In the genomic region with DNA sequence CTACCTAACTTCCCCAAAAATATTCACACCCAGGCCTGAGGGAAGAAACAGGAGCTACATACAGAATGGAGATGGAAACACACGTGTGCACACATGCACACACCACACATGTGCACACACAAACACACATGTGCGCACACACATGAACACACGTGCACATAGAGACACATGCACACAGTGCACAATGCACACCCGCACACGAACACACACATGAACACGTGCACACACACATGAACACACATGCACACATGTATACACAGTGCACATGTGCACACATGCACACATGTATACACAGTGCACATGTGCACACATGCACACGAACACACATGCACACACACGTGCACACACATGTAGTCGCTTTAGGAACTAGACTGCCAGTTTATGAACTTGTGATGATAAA, we compare ENCODE assay signal across 23 cellular contexts. TPM values are rescaled to one million over a fixed set of nuclear protein-coding genes. Genes with fewer than 3 reads are reported as not detected.
DNase-seq lines count a peak whose midpoint lies in the region; ATAC-seq, FAIRE-seq and TF ChIP-seq lines count a peak whose summit lies in the region.
"Had no signal": no experiment of that assay in that cellular context is flagged by ENCODE, and none has a peak within 500 bp of the region (broad histone marks: within the 10 kb centered on the region; RNA-seq: fewer than 3 reads in every experiment).

No MANE protein-coding gene starts in this region.

- no peaks in the 10 kb centered on the region for H3K9me1 ChIP-seq in endothelial cell of umbilical vein (replicated peaks; ENCODE audit: control insufficient read depth, extremely low read depth, insufficient read depth, low read length)

- H3K4me1 ChIP-seq in endothelial cell of umbilical vein (ENCODE audit: control insufficient read depth, extremely low read depth, insufficient read depth, low read length) = no peaks in the 10 kb centered on the region
- H3K4me1 ChIP-seq in thoracic aorta (ENCODE audit: control insufficient read depth in 1 of 2, low read depth in 2 of 2) = peaks cover 12 to 25% of the 10 kb centered on the region in 2 donors
- H3K4me1 ChIP-seq: SJSA1 had no signal

- H3K9me3 ChIP-seq in endothelial cell of umbilical vein (replicated peaks; ENCODE audit: control insufficient read depth, insufficient read depth, low read length) (no peaks in the 10 kb centered on the region), thoracic aorta (no peaks in the 10 kb centered on the region)
- H3K9me3 ChIP-seq: SJSA1 had no signal

- H3K36me3 ChIP-seq in endothelial cell of umbilical vein (ENCODE audit: control insufficient read depth in 2 of 2, extremely low read depth in 1 of 2, insufficient read depth in 2 of 2, low read length in 2 of 2) = no peaks in the 10 kb centered on the region
- no peaks in the 10 kb centered on the region for H3K36me3 ChIP-seq in thoracic aorta
- H3K36me3 ChIP-seq: SJSA1 had no signal

- CTCF ChIA-PET in endothelial cell of umbilical vein (lab: Charles Lee) = interaction anchor here (0.5 to 1.9 kb wide), 2 partner anchors 48 to 139 kb away, joined by 3 to 4 read pairs; a partner anchor contains a TSS

- no peak for ATAC-seq in thoracic aorta (ENCODE audit: insufficient number of reproducible peaks, low FRiP score, low read depth)
- no peak for ATAC-seq in GM19395 (IDR thresholded peaks at IDR 0.05; ENCODE audit: unreplicated experiment)
- ATAC-seq in GM19035 (IDR thresholded peaks at IDR 0.05; ENCODE audit: unreplicated experiment) = no peak
- ATAC-seq: GM12878 had no signal

- H3K4me2 ChIP-seq in endothelial cell of umbilical vein (ENCODE audit: insufficient read depth, low read length) = no peak overlapping the region

- TF ChIP-seq CTCF in endothelial cell of umbilical vein (IDR thresholded peaks at IDR 0.05; ENCODE audit: extremely low read depth in 1 of 2, insufficient read depth in 1 of 2, low read depth in 1 of 2, low read length in 2 of 2) (no peak), thoracic aorta (IDR thresholded peaks at IDR 0.05) (no peak)

- intact Hi-C loops in endothelial cell of umbilical vein (cut with micrococcal nuclease) = no loop called here

- no peak overlapping the region for H2AFZ ChIP-seq in endothelial cell of umbilical vein (ENCODE audit: low read depth, low read length)

- no peaks in the 10 kb centered on the region for H4K20me1 ChIP-seq in endothelial cell of umbilical vein (replicated peaks; ENCODE audit: control insufficient read depth, extremely low read depth, insufficient read depth, low read length)

- no peaks in the 10 kb centered on the region for H3K79me2 ChIP-seq in endothelial cell of umbilical vein (ENCODE audit: control insufficient read depth, insufficient read depth, low read length)

- TF ChIP-seq POLR2A in GM12891 (IDR thresholded peaks at IDR 0.05; ENCODE audit: low read depth, low read length) (no peak), endothelial cell of umbilical vein (IDR thresholded peaks at IDR 0.05; ENCODE audit: low read depth, low read length) (no peak)

- FAIRE-seq in GM12891 (lab: Jason Lieb, UNC) = peak; percentile 92
- FAIRE-seq in HTR-8/SVneo (lab: Jason Lieb, UNC) = peak; percentile 99
- no peak for FAIRE-seq in endothelial cell of umbilical vein (lab: Jason Lieb, UNC)
- FAIRE-seq: A204.1, GM12878, H54 had no signal

- BruUV-seq in endothelial cell of umbilical vein (replicated peaks; lab: Mats Ljungman, UMichigan) = no TSS peak

- H3K27ac ChIP-seq in endothelial cell of umbilical vein (ENCODE audit: insufficient read depth, low read depth, low read length) (no peak overlapping the region), thoracic aorta (peak overlapping the region; percentile 77 to 91)
- H3K27ac ChIP-seq: SJSA1 had no signal

- dilution Hi-C loops in endothelial cell of umbilical vein (cut with MboI; ENCODE audit: extremely low pct_ligation_motif_present, low sequenced_read_pairs) = no loop called here

- POLR2A ChIA-PET in endothelial cell of umbilical vein (lab: Charles Lee) = no interaction called here

- H3K27me3 ChIP-seq in endothelial cell of umbilical vein (ENCODE audit: control insufficient read depth in 2 of 2, insufficient read depth in 2 of 2, low read length in 2 of 2) = no peaks in the 10 kb centered on the region
- no peaks in the 10 kb centered on the region for H3K27me3 ChIP-seq in thoracic aorta (replicated peaks; ENCODE audit: insufficient read depth)
- H3K27me3 ChIP-seq: SJSA1 had no signal

- DNase-seq in GM12891 (ENCODE audit: insufficient read length, low spot score) = no peak
- DNase-seq in HTR-8/SVneo (ENCODE audit: insufficient read length, low spot score) = no peak
- no peak for DNase-seq in endothelial cell of umbilical vein (ENCODE audit: low read depth, low spot score)
- no peak for DNase-seq in thoracic aorta (ENCODE audit: low spot score)
- no peak for DNase-seq in stimulated activated CD4-positive, alpha-beta T cell treated with anti-CD3 and anti-CD28 coated beads, Interleukin-2, amount 100 ng/mL, for 48 hours
- DNase-seq: CD4-positive, alpha-beta memory T cell; COR-L47; DMS79; GDM1; KG1; MM.1S; NCI-H2029; NCI-H446 treated with DMSO at 0.1 percent for 48 hours; NCI-H526; Right ventricle myocardium superior; RPMI8226 had no signal

- no peak overlapping the region for H3K4me3 ChIP-seq in endothelial cell of umbilical vein (replicated peaks in 1 of 3; ENCODE audit: insufficient read depth in 1 of 3, low read depth in 1 of 3, low read length in 3 of 3)
- no peak overlapping the region for H3K4me3 ChIP-seq in thoracic aorta
- H3K4me3 ChIP-seq: GM12878, SJSA1 had no signal

- no peak overlapping the region for H3K9ac ChIP-seq in endothelial cell of umbilical vein (replicated peaks; ENCODE audit: extremely low read depth, insufficient read depth, low read length)

TF ChIP-seq in GM12891, 5 proteins besides CTCF, POLR2A, EP300 and RAD21:
- TF ChIP-seq POLR2AphosphoS5 (IDR thresholded peaks at IDR 0.05; ENCODE audit: low read depth, low read length) (no peak), TAF1 (IDR thresholded peaks at IDR 0.05; ENCODE audit: low read depth, low read length) (no peak), SPI1 (IDR thresholded peaks at IDR 0.05; ENCODE audit: low read depth, low read length) (no peak), PAX5 (IDR thresholded peaks at IDR 0.05; ENCODE audit: insufficient read depth, low read length, severe bottlenecking) (no peak), POU2F2 (IDR thresholded peaks at IDR 0.05; ENCODE audit: low read depth, low read length) (no peak)

TF ChIP-seq in endothelial cell of umbilical vein, 7 proteins besides CTCF, POLR2A, EP300 and RAD21:
- TF ChIP-seq, protein P1, sequence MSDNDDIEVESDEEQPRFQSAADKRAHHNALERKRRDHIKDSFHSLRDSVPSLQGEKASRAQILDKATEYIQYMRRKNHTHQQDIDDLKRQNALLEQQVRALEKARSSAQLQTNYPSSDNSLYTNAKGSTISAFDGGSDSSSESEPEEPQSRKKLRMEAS (IDR thresholded peaks at IDR 0.05; ENCODE audit: insufficient read depth, insufficient read length) = peak; percentile 23
- no peak for TF ChIP-seq GATA2 (IDR thresholded peaks at IDR 0.05; ENCODE audit: insufficient read depth, insufficient read length, low read depth, low read length)

RNA-seq across cellular contexts. Expression of a gene that starts 18.8 kb away (rescaled TPM):
- 0.09 TPM for polyA plus RNA-seq in GM12891 (2012; ENCODE audit: low read depth, missing spikeins)
- total RNA-seq in endothelial cell of umbilical vein = not detected in 2 replicates
- not detected in 2 replicates for polyA plus RNA-seq in endothelial cell of umbilical vein
- polyA plus RNA-seq in endothelial cell of umbilical vein (2011; cell fraction: cytosol; rRNA removed) = not detected in 2 replicates
- not detected in 2 replicates for polyA plus RNA-seq in endothelial cell of umbilical vein (2011; cell fraction: nucleus; rRNA removed)
- polyA plus RNA-seq in endothelial cell of umbilical vein (2012) = not detected in 2 replicates
- not detected in 2 replicates for polyA minus RNA-seq in endothelial cell of umbilical vein
- polyA minus RNA-seq in endothelial cell of umbilical vein (2011; cell fraction: cytosol; rRNA and poly(A)+ RNA removed) = not detected
- polyA minus RNA-seq in endothelial cell of umbilical vein (2011; cell fraction: nucleus; rRNA and poly(A)+ RNA removed) = not detected in 2 replicates
- not detected for total RNA-seq in thoracic aorta
- total RNA-seq: CD4-positive, alpha-beta memory T cell; GM12878; HT1080; Right ventricle myocardium superior; SJSA1 had no signal
- polyA plus RNA-seq: CD4-positive, alpha-beta memory T cell; GM12878 had no signal

RNA-seq across cellular contexts. Expression of a gene that starts 33.7 kb away (rescaled TPM):
- 11.9 TPM for polyA plus RNA-seq in GM12891 (2012; ENCODE audit: low read depth, missing spikeins)
- total RNA-seq in endothelial cell of umbilical vein (33.2 and 33.8 TPM in 2 replicates), thoracic aorta (10 to 100 TPM; 18.6 to 21.8 TPM)
- polyA plus RNA-seq in endothelial cell of umbilical vein = 22.4 and 25.2 TPM in 2 replicates
- 16.6 and 19.1 TPM in 2 replicates for polyA plus RNA-seq in endothelial cell of umbilical vein (2011; cell fraction: cytosol; rRNA removed)
- polyA plus RNA-seq in endothelial cell of umbilical vein (2011; cell fraction: nucleus; rRNA removed) = 49.9 and 54.5 TPM in 2 replicates
- polyA plus RNA-seq in endothelial cell of umbilical vein (2012) = 13.2 and 13.3 TPM in 2 replicates
- 28.2 and 31.3 TPM in 2 replicates for polyA minus RNA-seq in endothelial cell of umbilical vein
- 25.3 TPM for polyA minus RNA-seq in endothelial cell of umbilical vein (2011; cell fraction: cytosol; rRNA and poly(A)+ RNA removed)
- polyA minus RNA-seq in endothelial cell of umbilical vein (2011; cell fraction: nucleus; rRNA and poly(A)+ RNA removed) = 34.3 and 44.2 TPM in 2 replicates

RNA-seq across cellular contexts. Expression of a gene that starts 48.2 kb away (rescaled TPM):
- polyA plus RNA-seq in GM12891 (2012; ENCODE audit: low read depth, missing spikeins) = 38.5 TPM
- total RNA-seq in endothelial cell of umbilical vein (29.2 and 30.7 TPM in 2 replicates), thoracic aorta (10 to 100 TPM in 1 of 2 donors, 1 to 10 TPM in 1; 2.7 to 33.7 TPM)
- polyA plus RNA-seq in endothelial cell of umbilical vein = 14.1 and 17.3 TPM in 2 replicates
- 12.0 and 13.4 TPM in 2 replicates for polyA plus RNA-seq in endothelial cell of umbilical vein (2011; cell fraction: cytosol; rRNA removed)
- 13.8 and 16.1 TPM in 2 replicates for polyA plus RNA-seq in endothelial cell of umbilical vein (2011; cell fraction: nucleus; rRNA removed)
- 16.2 and 20.4 TPM in 2 replicates for polyA plus RNA-seq in endothelial cell of umbilical vein (2012)
- 10.3 and 12.3 TPM in 2 replicates for polyA minus RNA-seq in endothelial cell of umbilical vein
- 232 TPM for polyA minus RNA-seq in endothelial cell of umbilical vein (2011; cell fraction: cytosol; rRNA and poly(A)+ RNA removed)
- polyA minus RNA-seq in endothelial cell of umbilical vein (2011; cell fraction: nucleus; rRNA and poly(A)+ RNA removed) = 9.2 and 14.2 TPM in 2 replicates
